In genomic region chr5:44300551-44300950, GRCh38 we compare ENCODE assay signal across 9 cellular contexts.
"Had no signal": no experiment of that assay in that cellular context is flagged by ENCODE, and none has a peak within 500 bp of the region (broad histone marks: within the 10 kb centered on the region; RNA-seq: fewer than 3 reads in every experiment).

No MANE protein-coding gene starts in this region.

- H3K27ac ChIP-seq: GM23248 had no signal

- H3K36me3 ChIP-seq: HAP-1 had no signal

- H3K9ac ChIP-seq: GM23248 had no signal

- H2AFZ ChIP-seq: GM23248, GM23338 had no signal

- DNase-seq: GM23248, GOT3, H7, H9, HCEC 1CT, HFFc6 had no signal

- H3K4me2 ChIP-seq: GM23338 had no signal

- H3K4me1 ChIP-seq: HAP-1 had no signal

- H3K4me3 ChIP-seq: GM23248, GM23338, HAP-1 had no signal

- H3K9me3 ChIP-seq: HAP-1 had no signal

- ATAC-seq: GM23338, HCT116 had no signal
